ENCODE assay signal across 20 cellular contexts in the genomic region with DNA sequence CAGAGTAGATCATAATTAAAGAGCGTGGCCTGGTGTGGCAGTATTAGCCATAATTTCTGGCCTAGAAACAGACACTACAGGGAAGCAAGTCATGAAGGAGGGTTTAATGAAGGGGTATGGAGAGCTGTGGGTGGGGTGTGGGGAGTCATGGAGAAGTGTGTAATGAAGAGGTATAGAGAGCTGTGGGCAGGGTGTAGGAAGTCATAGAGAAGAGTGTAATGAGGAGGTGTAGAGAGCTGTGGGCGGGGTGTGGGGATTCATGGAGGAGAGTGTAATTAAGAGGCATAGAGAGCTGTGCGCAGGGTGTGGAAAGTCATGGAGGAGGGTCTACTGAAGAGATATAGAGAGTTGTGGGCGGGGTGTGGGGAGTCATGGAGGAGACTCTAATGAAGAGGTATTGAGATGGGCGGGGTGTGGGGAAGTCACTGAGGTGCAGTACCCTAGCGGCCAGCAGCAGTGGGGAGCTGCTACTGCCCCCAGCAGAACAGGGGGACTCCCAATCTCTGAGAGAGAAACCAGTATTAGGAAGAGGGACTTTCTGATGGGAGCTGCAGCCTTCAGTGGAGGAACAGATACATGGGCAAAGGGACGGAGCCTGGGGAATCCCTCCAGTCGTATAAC.
"Had no signal": no experiment of that assay in that cellular context is flagged by ENCODE, and none has a peak within 500 bp of the region (broad histone marks: within the 10 kb centered on the region; RNA-seq: fewer than 3 reads in every experiment).

No MANE protein-coding gene starts in this region.

- ATAC-seq: effector memory CD8-positive, alpha-beta T cell; heart right ventricle; sciatic nerve; stimulated activated memory B cell treated with anti-CD40 and anti-IgM and Interleukin-4, amounts not matched to agents 10 μg/mL and 1 μg/mL and 100 μg/mL, for 72 hours had no signal

- H3K27ac Mint-ChIP-seq: effector memory CD8-positive, alpha-beta T cell; naive thymus-derived CD4-positive, alpha-beta T cell; nephron; neural progenitor cell; stimulated activated memory B cell treated with anti-CD40 and anti-IgM and Interleukin-4, amounts not matched to agents 10 μg/mL and 1 μg/mL and 100 μg/mL, for 72 hours; stimulated activated naive CD8-positive, alpha-beta T cell treated with anti-CD3 and anti-CD28 coated beads, Interleukin-15, Interleukin-2, amounts not matched to agents 100 ng/mL and 50 ng/mL, for 24 hours had no signal

- H3K36me3 Mint-ChIP-seq: naive thymus-derived CD4-positive, alpha-beta T cell; neural progenitor cell; stimulated activated memory B cell treated with anti-CD40 and anti-IgM and Interleukin-4, amounts not matched to agents 10 μg/mL and 1 μg/mL and 100 μg/mL, for 72 hours had no signal

- H3K4me1 Mint-ChIP-seq: naive thymus-derived CD4-positive, alpha-beta T cell; nephron; neural progenitor cell; stimulated activated memory B cell treated with anti-CD40 and anti-IgM and Interleukin-4, amounts not matched to agents 10 μg/mL and 1 μg/mL and 100 μg/mL, for 72 hours had no signal

- H3K4me3 Mint-ChIP-seq: effector memory CD8-positive, alpha-beta T cell; naive thymus-derived CD4-positive, alpha-beta T cell; nephron; neural progenitor cell; stimulated activated memory B cell treated with anti-CD40 and anti-IgM and Interleukin-4, amounts not matched to agents 10 μg/mL and 1 μg/mL and 100 μg/mL, for 72 hours; stimulated activated naive CD8-positive, alpha-beta T cell treated with anti-CD3 and anti-CD28 coated beads, Interleukin-15, Interleukin-2, amounts not matched to agents 100 ng/mL and 50 ng/mL, for 24 hours had no signal

- H3K27me3 Mint-ChIP-seq: effector memory CD8-positive, alpha-beta T cell; stimulated activated memory B cell treated with anti-CD40 and anti-IgM and Interleukin-4, amounts not matched to agents 10 μg/mL and 1 μg/mL and 100 μg/mL, for 72 hours; stimulated activated naive CD8-positive, alpha-beta T cell treated with anti-CD3 and anti-CD28 coated beads, Interleukin-15, Interleukin-2, amounts not matched to agents 100 ng/mL and 50 ng/mL, for 24 hours had no signal

- DNase-seq: cortex of kidney; effector memory CD8-positive, alpha-beta T cell; erythroblast; esophagus squamous epithelium; foreskin melanocyte; glutamatergic neuron; heart right ventricle; hippocampal formation; left cardiac atrium; left lung; midbrain; naive thymus-derived CD4-positive, alpha-beta T cell; stimulated activated CD4-positive, alpha-beta T cell treated with anti-CD3 and anti-CD28 coated beads, Interleukin-2, amount 100 ng/mL, for 24 hours; stimulated activated CD4-positive, alpha-beta T cell treated with anti-CD3 and anti-CD28 coated beads, Interleukin-4, amount 100 ng/mL, for 24 hours; upper lobe of left lung had no signal

- H3K9me3 Mint-ChIP-seq: neural progenitor cell; stimulated activated naive CD8-positive, alpha-beta T cell treated with anti-CD3 and anti-CD28 coated beads, Interleukin-15, Interleukin-2, amounts not matched to agents 100 ng/mL and 50 ng/mL, for 24 hours had no signal
